38 cellular contexts compared by ENCODE assay signal in the genomic region with DNA sequence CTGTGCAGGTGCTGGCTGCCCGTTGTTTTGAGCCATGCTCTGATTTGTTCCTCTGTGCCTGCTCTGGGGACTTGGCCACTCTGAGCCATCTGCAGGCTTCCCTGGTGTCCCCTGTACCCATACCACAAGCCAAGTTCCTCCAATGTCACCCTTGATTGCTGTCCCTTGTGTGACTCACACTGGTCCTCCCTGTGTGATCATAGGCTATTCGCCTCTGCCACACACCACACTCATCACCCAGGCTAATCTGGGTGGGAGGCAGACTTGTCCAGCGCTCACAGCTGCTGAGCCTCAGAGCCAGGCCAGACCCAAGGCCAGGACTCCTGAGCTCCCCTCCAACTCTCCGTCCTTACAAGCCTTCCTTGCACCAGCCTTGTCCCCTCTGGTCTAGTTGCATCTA. TPM values are rescaled to one million over a fixed set of nuclear protein-coding genes. Genes with fewer than 3 reads are reported as not detected.
"Had no signal": no experiment of that assay in that cellular context is flagged by ENCODE, and none has a peak within 500 bp of the region (broad histone marks: within the 10 kb centered on the region; RNA-seq: fewer than 3 reads in every experiment).

No MANE protein-coding gene starts in this region.

- ATAC-seq: activated T-cell treated with anti-CD3 and anti-CD28 coated beads, Interleukin-2, amount 50 U/mL, for 4 hours; body of pancreas; K562 had no signal

- H3K27ac ChIP-seq: adrenal gland, body of pancreas, breast epithelium, PC-9, RWPE1, VCaP had no signal

- H3K4me1 Mint-ChIP-seq: activated B cell treated with CpG ODN at 0.5 μM for 24 hours; activated naive CD4-positive, alpha-beta T cell treated with anti-CD3 and anti-CD28 coated beads, Interleukin-2, amount 50 U/mL, for 24 hours had no signal

- H3K4me2 ChIP-seq: PC-9 had no signal

- H3K36me3 ChIP-seq: adrenal gland, breast epithelium had no signal

- H3K27me3 ChIP-seq: adrenal gland, body of pancreas had no signal

- H3K27me3 Mint-ChIP-seq: activated naive CD4-positive, alpha-beta T cell treated with anti-CD3 and anti-CD28 coated beads, Interleukin-2, amount 50 U/mL, for 24 hours had no signal

- H3K9me3 Mint-ChIP-seq: activated B cell treated with CpG ODN at 0.5 μM for 24 hours; activated CD4-positive, alpha-beta memory T cell treated with anti-CD3 and anti-CD28 coated beads for 36 hours; activated naive CD4-positive, alpha-beta T cell treated with anti-CD3 and anti-CD28 coated beads, Interleukin-2, amount 50 U/mL, for 24 hours; activated T-cell treated with anti-CD3 and anti-CD28 coated beads, Interleukin-2, amount 50 U/mL, for 4 hours had no signal

- H3K27ac Mint-ChIP-seq: activated B cell treated with CpG ODN at 0.5 μM for 24 hours; activated CD4-positive, alpha-beta memory T cell treated with anti-CD3 and anti-CD28 coated beads for 36 hours; activated naive CD4-positive, alpha-beta T cell treated with anti-CD3 and anti-CD28 coated beads, Interleukin-2, amount 50 U/mL, for 24 hours had no signal

- DNase-seq: activated B cell treated with CpG ODN at 0.5 μM for 24 hours; activated CD4-positive, alpha-beta memory T cell treated with anti-CD3 and anti-CD28 coated beads for 36 hours; activated CD4-positive, alpha-beta T cell treated with anti-CD3 and anti-CD28 coated beads for 4 hours; activated CD4-positive, alpha-beta T cell treated with anti-CD3 and anti-CD28 coated beads, Interleukin-2, amount 50 U/mL, for 1 hour; activated CD4-positive, CD25-positive, alpha-beta regulatory T cell treated with anti-CD3 and anti-CD28 coated beads, Interleukin-2, amount 50 U/mL, for 72 hours; activated CD8-positive, alpha-beta memory T cell treated with anti-CD3 and anti-CD28 coated beads, Interleukin-2, amount 50 U/mL, for 4 hours; activated effector memory CD4-positive, alpha-beta T cell treated with anti-CD3 and anti-CD28 coated beads, Interleukin-2, amount 50 U/mL, for 16 hours; activated naive CD4-positive, alpha-beta T cell; activated T-cell treated with anti-CD3 and anti-CD28 coated beads for 4 hours; activated T-cell treated with anti-CD3 and anti-CD28 coated beads, Interleukin-2, amount 50 U/mL, for 4 hours; adrenal gland; body of pancreas; caudate nucleus; NCI-H1092 treated with DMSO at 0.1 percent for 48 hours; NCI-H1417; NCI-H146; NCI-H187; NCI-H2029 treated with DMSO at 0.1 percent for 48 hours; NCI-H2107; NCI-H2171; NCI-H510A; NCI-H526; NCI-H748 treated with DMSO at 0.1 percent for 48 hours; NK-92 treated with Interleukin-12 subunit alpha and Interleukin-12 subunit beta, amount 100 ng/mL, for 24 hours; PC-9; SW 1271; T-helper 1 cell; T-helper 2 cell; T-helper 9 cell had no signal

- H3K36me3 Mint-ChIP-seq: activated CD4-positive, alpha-beta memory T cell treated with anti-CD3 and anti-CD28 coated beads for 36 hours; activated naive CD4-positive, alpha-beta T cell treated with anti-CD3 and anti-CD28 coated beads, Interleukin-2, amount 50 U/mL, for 24 hours had no signal

- H3K9me3 ChIP-seq: adrenal gland, body of pancreas, breast epithelium had no signal

- H3K4me1 ChIP-seq: adrenal gland, body of pancreas, breast epithelium had no signal

- H3K4me3 ChIP-seq: adrenal gland, body of pancreas, breast epithelium, K562, PC-9 had no signal

- H3K4me3 Mint-ChIP-seq: activated B cell treated with CpG ODN at 0.5 μM for 24 hours; activated CD4-positive, alpha-beta memory T cell treated with anti-CD3 and anti-CD28 coated beads for 36 hours; activated naive CD4-positive, alpha-beta T cell treated with anti-CD3 and anti-CD28 coated beads, Interleukin-2, amount 50 U/mL, for 24 hours; activated T-cell treated with anti-CD3 and anti-CD28 coated beads, Interleukin-2, amount 50 U/mL, for 4 hours had no signal

RNA-seq across cellular contexts. Expression of a gene that starts 31.7 kb away (rescaled TPM):
- total RNA-seq: activated B cell treated with CpG ODN at 0.5 μM for 24 hours, OCI-LY7 had no signal
- polyA plus RNA-seq: K562 had no signal

RNA-seq across cellular contexts. Expression of a gene that starts 53.5 kb away (rescaled TPM):
- total RNA-seq: activated B cell treated with CpG ODN at 0.5 μM for 24 hours; activated CD4-positive, alpha-beta memory T cell treated with anti-CD3 and anti-CD28 coated beads for 36 hours; activated T-cell treated with anti-CD3 and anti-CD28 coated beads, Interleukin-2, amount 50 U/mL, for 4 hours; astrocyte; breast epithelium; K562; M059J; OCI-LY7; PC-9; Right ventricle myocardium superior had no signal
- polyA plus RNA-seq: K562 had no signal
